In the genomic region with DNA sequence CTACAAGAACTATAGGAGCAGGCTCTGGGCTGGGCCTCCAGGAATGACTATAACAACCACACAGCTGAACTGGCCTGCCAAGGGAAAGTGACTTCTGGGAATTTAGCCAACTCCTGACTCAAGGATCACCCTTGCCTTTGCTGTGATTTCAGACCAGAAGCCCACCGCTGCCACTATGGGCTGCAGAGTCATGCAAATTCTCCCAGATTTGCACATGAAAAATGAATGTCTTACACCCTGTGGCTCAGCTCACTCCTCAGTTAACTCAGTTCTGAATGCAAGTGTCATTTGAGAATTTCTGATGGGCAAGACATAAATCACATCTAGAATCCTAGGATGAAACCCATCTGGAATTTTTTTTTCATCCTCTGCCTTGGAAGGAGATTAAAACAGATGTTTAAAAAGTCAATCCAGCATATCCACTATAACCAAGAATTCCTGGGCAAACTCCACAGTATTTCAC, we compare ENCODE assay signal across 1 cellular context.
TF ChIP-seq lines count a peak whose summit lies in the region.

No MANE protein-coding gene starts in this region.

TF ChIP-seq in GM23338, 12 proteins besides CTCF, POLR2A, EP300 and RAD21 (continued from another document):
- TF ChIP-seq, protein P1, sequence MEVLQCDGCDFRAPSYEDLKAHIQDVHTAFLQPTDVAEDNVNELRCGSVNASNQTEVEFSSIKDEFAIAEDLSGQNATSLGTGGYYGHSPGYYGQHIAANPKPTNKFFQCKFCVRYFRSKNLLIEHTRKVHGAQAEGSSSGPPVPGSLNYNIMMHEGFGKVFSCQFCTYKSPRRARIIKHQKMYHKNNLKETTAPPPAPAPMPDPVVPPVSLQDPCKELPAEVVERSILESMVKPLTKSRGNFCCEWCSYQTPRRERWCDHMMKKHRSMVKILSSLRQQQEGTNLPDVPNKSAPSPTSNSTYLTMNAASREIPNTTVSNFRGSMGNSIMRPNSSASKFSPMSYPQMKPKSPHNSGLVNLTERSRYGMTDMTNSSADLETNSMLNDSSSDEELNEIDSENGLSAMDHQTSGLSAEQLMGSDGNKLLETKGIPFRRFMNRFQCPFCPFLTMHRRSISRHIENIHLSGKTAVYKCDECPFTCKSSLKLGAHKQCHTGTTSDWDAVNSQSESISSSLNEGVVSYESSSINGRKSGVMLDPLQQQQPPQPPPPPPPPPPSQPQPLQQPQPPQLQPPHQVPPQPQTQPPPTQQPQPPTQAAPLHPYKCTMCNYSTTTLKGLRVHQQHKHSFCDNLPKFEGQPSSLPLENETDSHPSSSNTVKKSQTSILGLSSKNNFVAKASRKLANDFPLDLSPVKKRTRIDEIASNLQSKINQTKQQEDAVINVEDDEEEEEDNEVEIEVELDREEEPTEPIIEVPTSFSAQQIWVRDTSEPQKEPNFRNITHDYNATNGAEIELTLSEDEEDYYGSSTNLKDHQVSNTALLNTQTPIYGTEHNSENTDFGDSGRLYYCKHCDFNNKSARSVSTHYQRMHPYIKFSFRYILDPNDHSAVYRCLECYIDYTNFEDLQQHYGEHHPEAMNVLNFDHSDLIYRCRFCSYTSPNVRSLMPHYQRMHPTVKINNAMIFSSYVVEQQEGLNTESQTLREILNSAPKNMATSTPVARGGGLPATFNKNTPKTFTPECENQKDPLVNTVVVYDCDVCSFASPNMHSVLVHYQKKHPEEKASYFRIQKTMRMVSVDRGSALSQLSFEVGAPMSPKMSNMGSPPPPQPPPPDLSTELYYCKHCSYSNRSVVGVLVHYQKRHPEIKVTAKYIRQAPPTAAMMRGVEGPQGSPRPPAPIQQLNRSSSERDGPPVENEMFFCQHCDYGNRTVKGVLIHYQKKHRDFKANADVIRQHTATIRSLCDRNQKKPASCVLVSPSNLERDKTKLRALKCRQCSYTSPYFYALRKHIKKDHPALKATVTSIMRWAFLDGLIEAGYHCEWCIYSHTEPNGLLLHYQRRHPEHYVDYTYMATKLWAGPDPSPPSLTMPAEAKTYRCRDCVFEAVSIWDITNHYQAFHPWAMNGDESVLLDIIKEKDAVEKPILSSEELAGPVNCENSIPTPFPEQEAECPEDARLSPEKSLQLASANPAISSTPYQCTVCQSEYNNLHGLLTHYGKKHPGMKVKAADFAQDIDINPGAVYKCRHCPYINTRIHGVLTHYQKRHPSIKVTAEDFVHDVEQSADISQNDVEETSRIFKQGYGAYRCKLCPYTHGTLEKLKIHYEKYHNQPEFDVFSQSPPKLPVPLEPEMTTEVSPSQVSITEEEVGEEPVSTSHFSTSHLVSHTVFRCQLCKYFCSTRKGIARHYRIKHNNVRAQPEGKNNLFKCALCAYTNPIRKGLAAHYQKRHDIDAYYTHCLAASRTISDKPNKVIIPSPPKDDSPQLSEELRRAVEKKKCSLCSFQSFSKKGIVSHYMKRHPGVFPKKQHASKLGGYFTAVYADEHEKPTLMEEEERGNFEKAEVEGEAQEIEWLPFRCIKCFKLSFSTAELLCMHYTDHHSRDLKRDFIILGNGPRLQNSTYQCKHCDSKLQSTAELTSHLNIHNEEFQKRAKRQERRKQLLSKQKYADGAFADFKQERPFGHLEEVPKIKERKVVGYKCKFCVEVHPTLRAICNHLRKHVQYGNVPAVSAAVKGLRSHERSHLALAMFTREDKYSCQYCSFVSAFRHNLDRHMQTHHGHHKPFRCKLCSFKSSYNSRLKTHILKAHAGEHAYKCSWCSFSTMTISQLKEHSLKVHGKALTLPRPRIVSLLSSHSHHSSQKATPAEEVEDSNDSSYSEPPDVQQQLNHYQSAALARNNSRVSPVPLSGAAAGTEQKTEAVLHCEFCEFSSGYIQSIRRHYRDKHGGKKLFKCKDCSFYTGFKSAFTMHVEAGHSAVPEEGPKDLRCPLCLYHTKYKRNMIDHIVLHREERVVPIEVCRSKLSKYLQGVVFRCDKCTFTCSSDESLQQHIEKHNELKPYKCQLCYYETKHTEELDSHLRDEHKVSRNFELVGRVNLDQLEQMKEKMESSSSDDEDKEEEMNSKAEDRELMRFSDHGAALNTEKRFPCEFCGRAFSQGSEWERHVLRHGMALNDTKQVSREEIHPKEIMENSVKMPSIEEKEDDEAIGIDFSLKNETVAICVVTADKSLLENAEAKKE (CRISPR knock-in tag; IDR thresholded peaks at IDR 0.05) = no peak
- TF ChIP-seq STAT1 (IDR thresholded peaks at IDR 0.05; ENCODE audit: unreplicated experiment) (no peak), ZNF114 (CRISPR knock-in tag; IDR thresholded peaks at IDR 0.05) (no peak), ZNF331 (CRISPR knock-in tag; IDR thresholded peaks at IDR 0.05; ENCODE audit: low read depth) (no peak), NANOG (IDR thresholded peaks at IDR 0.05; ENCODE audit: borderline replicate concordance) (no peak)
- TF ChIP-seq, protein P2, sequence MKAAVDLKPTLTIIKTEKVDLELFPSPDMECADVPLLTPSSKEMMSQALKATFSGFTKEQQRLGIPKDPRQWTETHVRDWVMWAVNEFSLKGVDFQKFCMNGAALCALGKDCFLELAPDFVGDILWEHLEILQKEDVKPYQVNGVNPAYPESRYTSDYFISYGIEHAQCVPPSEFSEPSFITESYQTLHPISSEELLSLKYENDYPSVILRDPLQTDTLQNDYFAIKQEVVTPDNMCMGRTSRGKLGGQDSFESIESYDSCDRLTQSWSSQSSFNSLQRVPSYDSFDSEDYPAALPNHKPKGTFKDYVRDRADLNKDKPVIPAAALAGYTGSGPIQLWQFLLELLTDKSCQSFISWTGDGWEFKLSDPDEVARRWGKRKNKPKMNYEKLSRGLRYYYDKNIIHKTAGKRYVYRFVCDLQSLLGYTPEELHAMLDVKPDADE (IDR thresholded peaks at IDR 0.05) = no peak
- TF ChIP-seq, protein P3, sequence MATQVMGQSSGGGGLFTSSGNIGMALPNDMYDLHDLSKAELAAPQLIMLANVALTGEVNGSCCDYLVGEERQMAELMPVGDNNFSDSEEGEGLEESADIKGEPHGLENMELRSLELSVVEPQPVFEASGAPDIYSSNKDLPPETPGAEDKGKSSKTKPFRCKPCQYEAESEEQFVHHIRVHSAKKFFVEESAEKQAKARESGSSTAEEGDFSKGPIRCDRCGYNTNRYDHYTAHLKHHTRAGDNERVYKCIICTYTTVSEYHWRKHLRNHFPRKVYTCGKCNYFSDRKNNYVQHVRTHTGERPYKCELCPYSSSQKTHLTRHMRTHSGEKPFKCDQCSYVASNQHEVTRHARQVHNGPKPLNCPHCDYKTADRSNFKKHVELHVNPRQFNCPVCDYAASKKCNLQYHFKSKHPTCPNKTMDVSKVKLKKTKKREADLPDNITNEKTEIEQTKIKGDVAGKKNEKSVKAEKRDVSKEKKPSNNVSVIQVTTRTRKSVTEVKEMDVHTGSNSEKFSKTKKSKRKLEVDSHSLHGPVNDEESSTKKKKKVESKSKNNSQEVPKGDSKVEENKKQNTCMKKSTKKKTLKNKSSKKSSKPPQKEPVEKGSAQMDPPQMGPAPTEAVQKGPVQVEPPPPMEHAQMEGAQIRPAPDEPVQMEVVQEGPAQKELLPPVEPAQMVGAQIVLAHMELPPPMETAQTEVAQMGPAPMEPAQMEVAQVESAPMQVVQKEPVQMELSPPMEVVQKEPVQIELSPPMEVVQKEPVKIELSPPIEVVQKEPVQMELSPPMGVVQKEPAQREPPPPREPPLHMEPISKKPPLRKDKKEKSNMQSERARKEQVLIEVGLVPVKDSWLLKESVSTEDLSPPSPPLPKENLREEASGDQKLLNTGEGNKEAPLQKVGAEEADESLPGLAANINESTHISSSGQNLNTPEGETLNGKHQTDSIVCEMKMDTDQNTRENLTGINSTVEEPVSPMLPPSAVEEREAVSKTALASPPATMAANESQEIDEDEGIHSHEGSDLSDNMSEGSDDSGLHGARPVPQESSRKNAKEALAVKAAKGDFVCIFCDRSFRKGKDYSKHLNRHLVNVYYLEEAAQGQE (IDR thresholded peaks at IDR 0.05; ENCODE audit: unreplicated experiment) = no peak
